ENCODE assay signal across 8 cellular contexts in genomic region chr9:121121582-121122087, GRCh38. TPM values are rescaled to one million over a fixed set of nuclear protein-coding genes. Genes with fewer than 3 reads are reported as not detected.
DNase-seq lines count a peak whose midpoint lies in the region; TF ChIP-seq lines count a peak whose summit lies in the region.

No MANE protein-coding gene starts in this region.

- H3K27me3 Mint-ChIP-seq in T-helper 2 cell treated with Interferon-gamma antibody and Interleukin-4, amounts not matched to agents 5 μg/mL and 100 μg/mL, for 36 hours (ENCODE audit: low read depth): no peaks in the 10 kb centered on the region

- POLR2A ChIA-PET in GM10248 (lab: Yijun Ruan, JAX): interaction anchor here (0.6 to 0.8 kb wide), 2 partner anchors 11 to 182 kb away, joined by 3 read pairs; no protein-coding TSS in a partner anchor

- peak overlapping the region; percentile 81 for H3K4me3 Mint-ChIP-seq in T-helper 2 cell treated with Interferon-gamma antibody and Interleukin-4, amounts not matched to agents 5 μg/mL and 100 μg/mL, for 36 hours

- in situ Hi-C loops in astrocyte of the cerebellum (cut with HindIII; ENCODE audit: low sequenced_read_pairs): no loop called here

- peaks cover 37% of the 10 kb centered on the region for H3K4me1 Mint-ChIP-seq in T-helper 2 cell treated with Interferon-gamma antibody and Interleukin-4, amounts not matched to agents 5 μg/mL and 100 μg/mL, for 36 hours (ENCODE audit: low read depth)

- H3K4me3 ChIP-seq in HFF-Myc (replicated peaks; ENCODE audit: low read depth, low read length) (peak overlapping the region; percentile 46), astrocyte of the cerebellum (ENCODE audit: low read depth, low read length) (peak overlapping the region; percentile 36)

- no peak for TF ChIP-seq CTCF in GM10248 (IDR thresholded peaks at IDR 0.05; ENCODE audit: control extremely low read depth, extremely low read depth, low read depth, missing control alignments)
- TF ChIP-seq CTCF in HFF-Myc (IDR thresholded peaks at IDR 0.05; ENCODE audit: low read depth, low read length, missing control alignments): no peak
- TF ChIP-seq CTCF in astrocyte of the cerebellum (IDR thresholded peaks at IDR 0.05; ENCODE audit: low read depth, low read length, missing control alignments): peak; percentile 47

- CTCF ChIA-PET in GM10248 (lab: Yijun Ruan, JAX): interaction anchor here (0.8 to 4.0 kb wide), 19 partner anchors 10 to 198 kb away, joined by 3 to 22 read pairs (median 3); no protein-coding TSS in a partner anchor

- H3K9me3 Mint-ChIP-seq in T-helper 2 cell treated with Interferon-gamma antibody and Interleukin-4, amounts not matched to agents 5 μg/mL and 100 μg/mL, for 36 hours: no peaks in the 10 kb centered on the region

- H3K36me3 Mint-ChIP-seq in T-helper 2 cell treated with Interferon-gamma antibody and Interleukin-4, amounts not matched to agents 5 μg/mL and 100 μg/mL, for 36 hours (ENCODE audit: low read depth): peaks cover 54% of the 10 kb centered on the region

- H3K27ac Mint-ChIP-seq in T-helper 2 cell treated with Interferon-gamma antibody and Interleukin-4, amounts not matched to agents 5 μg/mL and 100 μg/mL, for 36 hours: peak overlapping the region; percentile 89

- DNase-seq in GM10248 (ENCODE audit: extremely low spot score) (peak; percentile 86), HFF-Myc (ENCODE audit: extremely low read depth, low read depth) (peak; percentile 83), MV-4-11 (lab: John Stamatoyannopoulos, UW) (peak; percentile 99), astrocyte of the cerebellum (ENCODE audit: low read depth) (peak; percentile 93), hepatic stellate cell (ENCODE audit: low spot score) (peak; percentile 82), renal cortical epithelial cell (ENCODE audit: low read depth) (peak; percentile 93), NCI-H187 treated with DMSO at 0.1 percent for 48 hours (lab: John Stamatoyannopoulos, UW) (no peak)
- DNase-seq in T-helper 2 cell treated with Interferon-gamma antibody and Interleukin-4, amounts not matched to agents 5 μg/mL and 100 μg/mL, for 36 hours (ENCODE audit: low spot score): peak; percentile 97

RNA-seq across cellular contexts. Expression of gene CNTRL, which starts 46.9 kb away (rescaled TPM):
- 6.2 and 6.4 TPM in 2 replicates for total RNA-seq in renal cortical epithelial cell
